10 cellular contexts compared by ENCODE assay signal in genomic region chr11:43996318-43996717, GRCh38. TPM values are rescaled to one million over a fixed set of nuclear protein-coding genes. Genes with fewer than 3 reads are reported as not detected.
"Had no signal": no experiment of that assay in that cellular context is flagged by ENCODE, and none has a peak within 500 bp of the region (broad histone marks: within the 10 kb centered on the region; RNA-seq: fewer than 3 reads in every experiment).

No MANE protein-coding gene starts in this region.

- FAIRE-seq: HTR-8/SVneo, K562 had no signal

- H3K4me3 ChIP-seq: GM23248, HAP-1, K562 had no signal

- ATAC-seq: HCT116, K562 had no signal

- H3K9me3 Mint-ChIP-seq: HFFc6 had no signal

- H3K27ac ChIP-seq: GM23248 had no signal

- DNase-seq: GM23248, GOT3, H7, HFFc6, IMR-90, KG1 had no signal

- H3K27ac Mint-ChIP-seq: HFFc6 had no signal

- H3K4me3 Mint-ChIP-seq: HFFc6 had no signal

RNA-seq across cellular contexts. Expression of gene ACCSL, which starts 51.5 kb away (rescaled TPM):
- polyA plus RNA-seq: GM23248, IMR-90, K562 had no signal
